ENCODE assay signal across 16 cellular contexts in the genomic region with DNA sequence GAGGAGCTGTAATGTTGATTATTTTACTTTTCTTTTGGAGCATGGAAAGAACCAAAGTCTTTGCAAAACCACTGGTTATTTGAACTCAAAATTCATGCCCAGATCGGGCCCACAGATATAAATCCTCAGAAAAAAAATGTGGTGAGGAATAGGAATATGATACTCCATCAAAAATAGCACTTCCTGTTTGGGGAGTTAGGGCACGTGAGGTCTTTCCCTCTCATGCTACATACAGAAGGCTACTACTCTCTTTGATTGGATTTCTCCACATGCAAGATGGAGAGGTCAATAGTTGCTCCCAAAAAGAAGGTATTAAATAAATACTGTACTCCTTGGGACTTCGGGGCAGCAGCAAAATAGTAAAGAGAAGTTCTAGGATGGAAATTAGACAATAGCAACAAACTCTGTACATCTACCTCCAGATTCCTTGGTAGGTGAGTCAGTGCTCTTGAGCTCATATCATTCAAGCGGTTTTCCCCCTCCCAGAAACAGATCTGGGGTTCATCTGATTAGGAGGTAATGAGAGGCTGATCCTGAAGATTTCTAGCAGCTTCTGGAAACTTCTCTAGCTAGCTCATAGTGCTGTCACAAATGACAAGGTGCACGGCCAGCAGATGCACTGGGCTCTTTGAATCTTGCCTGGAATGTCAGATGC. TPM values are rescaled to one million over a fixed set of nuclear protein-coding genes. Genes with fewer than 3 reads are reported as not detected.
"Had no signal": no experiment of that assay in that cellular context is flagged by ENCODE, and none has a peak within 500 bp of the region (broad histone marks: within the 10 kb centered on the region; RNA-seq: fewer than 3 reads in every experiment).

No MANE protein-coding gene starts in this region.

- ATAC-seq: activated CD4-positive, alpha-beta T cell treated with anti-CD3 and anti-CD28 coated beads for 36 hours; activated naive CD4-positive, alpha-beta T cell treated with anti-CD3 and anti-CD28 coated beads, Interleukin-2, amount 50 U/mL, for 72 hours; lower lobe of right lung; natural killer cell treated with Interleukin-12 subunit alpha and Interleukin-12 subunit beta and Interleukin-15 and Interleukin-18, amount 100 ng/mL, for 72 hours; upper lobe of right lung had no signal

- H3K27ac ChIP-seq: adrenal gland, lower lobe of right lung, sigmoid colon, upper lobe of right lung had no signal

- H3K4me3 ChIP-seq: adrenal gland, lower lobe of right lung, sigmoid colon, upper lobe of right lung had no signal

- H3K4me3 Mint-ChIP-seq: activated CD4-positive, alpha-beta T cell treated with anti-CD3 and anti-CD28 coated beads for 36 hours; natural killer cell treated with Interleukin-12 subunit alpha and Interleukin-12 subunit beta and Interleukin-15 and Interleukin-18, amount 100 ng/mL, for 72 hours had no signal

- H3K9me3 ChIP-seq: adrenal gland, lower lobe of right lung, sigmoid colon, upper lobe of right lung had no signal

- H3K27me3 Mint-ChIP-seq: activated CD4-positive, alpha-beta T cell treated with anti-CD3 and anti-CD28 coated beads for 36 hours had no signal

- H3K36me3 Mint-ChIP-seq: activated naive CD4-positive, alpha-beta T cell treated with anti-CD3 and anti-CD28 coated beads, Interleukin-2, amount 50 U/mL, for 72 hours; natural killer cell treated with Interleukin-12 subunit alpha and Interleukin-12 subunit beta and Interleukin-15 and Interleukin-18, amount 100 ng/mL, for 72 hours had no signal

- H3K4me1 ChIP-seq: adrenal gland, lower lobe of right lung, sigmoid colon, upper lobe of right lung had no signal

- H3K27me3 ChIP-seq: adrenal gland, sigmoid colon, upper lobe of right lung had no signal

- H3K9me3 Mint-ChIP-seq: natural killer cell treated with Interleukin-12 subunit alpha and Interleukin-12 subunit beta and Interleukin-15 and Interleukin-18, amount 100 ng/mL, for 72 hours had no signal

- DNase-seq: activated CD4-positive, alpha-beta T cell treated with anti-CD3 and anti-CD28 coated beads for 36 hours; activated CD4-positive, alpha-beta T cell treated with anti-CD3 and anti-CD28 coated beads, Interleukin-2, amount 50 U/mL, for 48 hours; activated gamma-delta T cell treated with Interleukin-2 at 50 U/mL for 16 hours; adrenal gland; effector CD4-positive, alpha-beta T cell; hippocampal formation; lower lobe of right lung; sigmoid colon; stimulated activated CD4-positive, alpha-beta T cell treated with anti-CD3 and anti-CD28 coated beads, Interleukin-4, amount 100 ng/mL, for 4 hours; stimulated activated naive CD4-positive, alpha-beta T cell; T-helper 2 cell; upper lobe of right lung had no signal

- H3K36me3 ChIP-seq: adrenal gland, lower lobe of right lung, sigmoid colon, upper lobe of right lung had no signal

- H3K27ac Mint-ChIP-seq: activated CD4-positive, alpha-beta T cell treated with anti-CD3 and anti-CD28 coated beads for 36 hours had no signal

RNA-seq across cellular contexts. Expression of a gene that starts 47.1 kb away (rescaled TPM):
- total RNA-seq: activated CD4-positive, alpha-beta T cell treated with anti-CD3 and anti-CD28 coated beads for 36 hours; activated naive CD4-positive, alpha-beta T cell treated with anti-CD3 and anti-CD28 coated beads, Interleukin-2, amount 50 U/mL, for 72 hours; fibroblast of villous mesenchyme; natural killer cell treated with Interleukin-12 subunit alpha and Interleukin-12 subunit beta and Interleukin-15 and Interleukin-18, amount 100 ng/mL, for 72 hours; sigmoid colon had no signal
- polyA plus RNA-seq: endothelial cell of umbilical vein, sigmoid colon had no signal
